Comparison of ENCODE assay signal across 1 cellular context in genomic region chr14:93042968-93043940, GRCh38.
TF ChIP-seq lines count a peak whose summit lies in the region.

No MANE protein-coding gene starts in this region.

TF ChIP-seq in HEK293, 187 proteins besides CTCF, POLR2A, EP300 and RAD21 (continued from another document):
- TF ChIP-seq ZNF514 (tag by site-specific recombination; IDR thresholded peaks at IDR 0.05) (no peak), ZFP37 (tag by site-specific recombination; IDR thresholded peaks at IDR 0.05) (no peak), ZNF585B (tag by site-specific recombination; IDR thresholded peaks at IDR 0.05) (no peak), YY1 (tag by site-specific recombination; IDR thresholded peaks at IDR 0.05) (no peak), ZNF311 (tag by site-specific recombination; IDR thresholded peaks at IDR 0.05; ENCODE audit: borderline replicate concordance) (no peak), ZNF18 (tag by site-specific recombination; IDR thresholded peaks at IDR 0.05) (0 out of 2 replicates have a peak, but pooled peaks have one; percentile 34), KLF16 (tag by site-specific recombination; IDR thresholded peaks at IDR 0.05) (peak; percentile 80), YY2 (tag by site-specific recombination; IDR thresholded peaks at IDR 0.05) (no peak), ZNF24 (tag by site-specific recombination; IDR thresholded peaks at IDR 0.05) (no peak), KLF10 (tag by site-specific recombination; IDR thresholded peaks at IDR 0.05) (peak; percentile 76; the same call in 1 of the 2 replicates), ZBTB17 (tag by site-specific recombination; IDR thresholded peaks at IDR 0.05) (peak; percentile 80), ZNF341 (tag by site-specific recombination; IDR thresholded peaks at IDR 0.05; ENCODE audit: low read depth) (peak; percentile 50), ZNF623 (tag by site-specific recombination; IDR thresholded peaks at IDR 0.05) (no peak), ZNF354C (tag by site-specific recombination; IDR thresholded peaks at IDR 0.05; ENCODE audit: borderline replicate concordance, low read depth) (no peak), EGR2 (tag by site-specific recombination; IDR thresholded peaks at IDR 0.05; ENCODE audit: low read depth) (peak; percentile 84), ZNF221 (tag by site-specific recombination; IDR thresholded peaks at IDR 0.05; ENCODE audit: borderline replicate concordance) (no peak), ZNF626 (tag by site-specific recombination; IDR thresholded peaks at IDR 0.05) (no peak), ZSCAN4 (tag by site-specific recombination; IDR thresholded peaks at IDR 0.05) (no peak), ZNF600 (tag by site-specific recombination; IDR thresholded peaks at IDR 0.05) (peak; percentile 83; the same call in 1 of the 2 replicates), KLF8 (tag by site-specific recombination; IDR thresholded peaks at IDR 0.05) (no peak; the same call in 1 of the 2 replicates), PBX3 (CRISPR knock-in tag; IDR thresholded peaks at IDR 0.05) (no peak), KLF9 (tag by site-specific recombination; IDR thresholded peaks at IDR 0.05; ENCODE audit: low read depth) (peak; percentile 57; the same call in 1 of the 2 replicates), ZNF473 (tag by site-specific recombination; IDR thresholded peaks at IDR 0.05) (no peak), ZNF843 (tag by site-specific recombination; IDR thresholded peaks at IDR 0.05) (peak; percentile 92), ZNF132 (tag by site-specific recombination; IDR thresholded peaks at IDR 0.05; ENCODE audit: borderline replicate concordance) (no peak), ZNF19 (tag by site-specific recombination; IDR thresholded peaks at IDR 0.05; ENCODE audit: low read depth) (no peak), ZFP69B (tag by site-specific recombination; IDR thresholded peaks at IDR 0.05) (no peak), KLF1 (tag by site-specific recombination; IDR thresholded peaks at IDR 0.05) (peak; percentile 99), ZBTB20 (tag by site-specific recombination; IDR thresholded peaks at IDR 0.05) (peak; percentile 52), ZNF292 (tag by site-specific recombination; IDR thresholded peaks at IDR 0.05; ENCODE audit: borderline replicate concordance, low read depth) (no peak), ZNF707 (tag by site-specific recombination; IDR thresholded peaks at IDR 0.05) (no peak), ZNF544 (tag by site-specific recombination; IDR thresholded peaks at IDR 0.05) (no peak), ZNF610 (tag by site-specific recombination; IDR thresholded peaks at IDR 0.05; ENCODE audit: borderline replicate concordance) (no peak), ZNF530 (tag by site-specific recombination; IDR thresholded peaks at IDR 0.05; ENCODE audit: low read depth) (no peak), ZNF239 (tag by site-specific recombination; IDR thresholded peaks at IDR 0.05) (no peak), ZEB2 (tag by site-specific recombination; IDR thresholded peaks at IDR 0.05) (peak; percentile 84), ZNF214 (tag by site-specific recombination; IDR thresholded peaks at IDR 0.05; ENCODE audit: borderline replicate concordance) (no peak), ZNF529 (tag by site-specific recombination; IDR thresholded peaks at IDR 0.05; ENCODE audit: insufficient replicate concordance) (no peak), SCRT1 (tag by site-specific recombination; IDR thresholded peaks at IDR 0.05; ENCODE audit: borderline replicate concordance) (peak; percentile 60), SP7 (tag by site-specific recombination; IDR thresholded peaks at IDR 0.05) (peak; percentile 80), ZNF350 (tag by site-specific recombination; IDR thresholded peaks at IDR 0.05) (no peak), ZNF416 (tag by site-specific recombination; IDR thresholded peaks at IDR 0.05) (no peak), ZNF501 (tag by site-specific recombination; IDR thresholded peaks at IDR 0.05) (no peak; the same call in 1 of the 2 replicates), ZNF146 (tag by site-specific recombination; IDR thresholded peaks at IDR 0.05) (no peak), BCL11A (tag by site-specific recombination; IDR thresholded peaks at IDR 0.05; ENCODE audit: low read depth) (no peak), HOXD13 (CRISPR knock-in tag; IDR thresholded peaks at IDR 0.05; ENCODE audit: borderline replicate concordance) (no peak), ZNF830 (tag by site-specific recombination; IDR thresholded peaks at IDR 0.05; ENCODE audit: low read depth) (no peak), ZNF335 (tag by site-specific recombination; conservative IDR thresholded peaks at IDR 0.05) (peak; percentile 54; the same call in 1 of the 2 replicates), MYNN (tag by site-specific recombination; IDR thresholded peaks at IDR 0.05; ENCODE audit: borderline replicate concordance) (no peak), ZBTB48 (tag by site-specific recombination; IDR thresholded peaks at IDR 0.05) (no peak), ZNF169 (tag by site-specific recombination; IDR thresholded peaks at IDR 0.05) (no peak), GFI1B (tag by site-specific recombination; IDR thresholded peaks at IDR 0.05) (0 out of 2 replicates have a peak, but pooled peaks have one; percentile 7), ZNF664 (tag by site-specific recombination; IDR thresholded peaks at IDR 0.05) (no peak), WT1 (tag by site-specific recombination; IDR thresholded peaks at IDR 0.05) (no peak), HOXA7 (CRISPR knock-in tag; IDR thresholded peaks at IDR 0.05; ENCODE audit: borderline replicate concordance) (no peak), ZNF423 (tag by site-specific recombination; IDR thresholded peaks at IDR 0.05) (no peak), ZNF202 (tag by site-specific recombination; IDR thresholded peaks at IDR 0.05; ENCODE audit: borderline replicate concordance) (no peak), ZSCAN30 (tag by site-specific recombination; IDR thresholded peaks at IDR 0.05) (peak; percentile 83), ZNF768 (tag by site-specific recombination; IDR thresholded peaks at IDR 0.05) (no peak), ZNF548 (tag by site-specific recombination; IDR thresholded peaks at IDR 0.05) (no peak), ZNF10 (tag by site-specific recombination; IDR thresholded peaks at IDR 0.05) (peak; percentile 14; the same call in 1 of the 2 replicates), INSM2 (tag by site-specific recombination; IDR thresholded peaks at IDR 0.05) (peak; percentile 92), ZNF571 (tag by site-specific recombination; IDR thresholded peaks at IDR 0.05) (no peak), ZNF747 (tag by site-specific recombination; IDR thresholded peaks at IDR 0.05) (no peak), ZNF138 (tag by site-specific recombination; IDR thresholded peaks at IDR 0.05; ENCODE audit: borderline replicate concordance) (no peak), ZNF624 (tag by site-specific recombination; IDR thresholded peaks at IDR 0.05) (no peak), ZNF837 (tag by site-specific recombination; IDR thresholded peaks at IDR 0.05) (no peak)
- TF ChIP-seq, protein P1, sequence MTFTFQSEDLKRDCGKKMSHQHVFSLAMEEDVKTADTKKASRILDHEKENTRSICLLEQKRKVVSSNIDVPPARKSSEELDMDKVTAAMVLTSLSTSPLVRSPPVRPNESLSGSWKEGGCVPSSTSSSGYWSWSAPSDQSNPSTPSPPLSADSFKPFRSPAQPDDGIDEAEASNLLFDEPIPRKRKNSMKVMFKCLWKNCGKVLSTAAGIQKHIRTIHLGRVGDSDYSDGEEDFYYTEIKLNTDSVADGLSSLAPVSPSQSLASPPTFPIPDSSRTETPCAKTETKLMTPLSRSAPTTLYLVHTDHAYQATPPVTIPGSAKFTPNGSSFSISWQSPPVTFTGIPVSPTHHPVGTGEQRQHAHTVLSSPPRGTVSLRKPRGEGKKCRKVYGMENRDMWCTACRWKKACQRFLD (tag by site-specific recombination; IDR thresholded peaks at IDR 0.05) = no peak
- TF ChIP-seq, protein P2, sequence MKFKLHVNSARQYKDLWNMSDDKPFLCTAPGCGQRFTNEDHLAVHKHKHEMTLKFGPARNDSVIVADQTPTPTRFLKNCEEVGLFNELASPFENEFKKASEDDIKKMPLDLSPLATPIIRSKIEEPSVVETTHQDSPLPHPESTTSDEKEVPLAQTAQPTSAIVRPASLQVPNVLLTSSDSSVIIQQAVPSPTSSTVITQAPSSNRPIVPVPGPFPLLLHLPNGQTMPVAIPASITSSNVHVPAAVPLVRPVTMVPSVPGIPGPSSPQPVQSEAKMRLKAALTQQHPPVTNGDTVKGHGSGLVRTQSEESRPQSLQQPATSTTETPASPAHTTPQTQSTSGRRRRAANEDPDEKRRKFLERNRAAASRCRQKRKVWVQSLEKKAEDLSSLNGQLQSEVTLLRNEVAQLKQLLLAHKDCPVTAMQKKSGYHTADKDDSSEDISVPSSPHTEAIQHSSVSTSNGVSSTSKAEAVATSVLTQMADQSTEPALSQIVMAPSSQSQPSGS (tag by site-specific recombination; IDR thresholded peaks at IDR 0.05; ENCODE audit: low read depth) = peak; percentile 72; the same call in 1 of the 2 replicates
- TF ChIP-seq, protein P3, sequence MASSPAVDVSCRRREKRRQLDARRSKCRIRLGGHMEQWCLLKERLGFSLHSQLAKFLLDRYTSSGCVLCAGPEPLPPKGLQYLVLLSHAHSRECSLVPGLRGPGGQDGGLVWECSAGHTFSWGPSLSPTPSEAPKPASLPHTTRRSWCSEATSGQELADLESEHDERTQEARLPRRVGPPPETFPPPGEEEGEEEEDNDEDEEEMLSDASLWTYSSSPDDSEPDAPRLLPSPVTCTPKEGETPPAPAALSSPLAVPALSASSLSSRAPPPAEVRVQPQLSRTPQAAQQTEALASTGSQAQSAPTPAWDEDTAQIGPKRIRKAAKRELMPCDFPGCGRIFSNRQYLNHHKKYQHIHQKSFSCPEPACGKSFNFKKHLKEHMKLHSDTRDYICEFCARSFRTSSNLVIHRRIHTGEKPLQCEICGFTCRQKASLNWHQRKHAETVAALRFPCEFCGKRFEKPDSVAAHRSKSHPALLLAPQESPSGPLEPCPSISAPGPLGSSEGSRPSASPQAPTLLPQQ (tag by site-specific recombination; IDR thresholded peaks at IDR 0.05) = peak; percentile 71
- TF ChIP-seq, protein P4, sequence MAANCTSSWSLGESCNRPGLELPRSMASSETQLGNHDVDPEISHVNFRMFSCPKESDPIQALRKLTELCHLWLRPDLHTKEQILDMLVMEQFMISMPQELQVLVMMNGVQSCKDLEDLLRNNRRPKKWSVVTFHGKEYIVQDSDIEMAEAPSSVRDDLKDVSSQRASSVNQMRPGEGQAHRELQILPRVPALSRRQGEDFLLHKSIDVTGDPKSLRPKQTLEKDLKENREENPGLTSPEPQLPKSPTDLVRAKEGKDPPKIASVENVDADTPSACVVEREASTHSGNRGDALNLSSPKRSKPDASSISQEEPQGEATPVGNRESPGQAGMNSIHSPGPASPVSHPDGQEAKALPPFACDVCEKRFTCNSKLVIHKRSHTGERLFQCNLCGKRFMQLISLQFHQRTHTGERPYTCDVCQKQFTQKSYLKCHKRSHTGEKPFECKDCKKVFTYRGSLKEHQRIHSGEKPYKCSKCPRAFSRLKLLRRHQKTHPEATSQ (tag by site-specific recombination; IDR thresholded peaks at IDR 0.05) = no peak
